8 cellular contexts compared by ENCODE assay signal in the genomic region with DNA sequence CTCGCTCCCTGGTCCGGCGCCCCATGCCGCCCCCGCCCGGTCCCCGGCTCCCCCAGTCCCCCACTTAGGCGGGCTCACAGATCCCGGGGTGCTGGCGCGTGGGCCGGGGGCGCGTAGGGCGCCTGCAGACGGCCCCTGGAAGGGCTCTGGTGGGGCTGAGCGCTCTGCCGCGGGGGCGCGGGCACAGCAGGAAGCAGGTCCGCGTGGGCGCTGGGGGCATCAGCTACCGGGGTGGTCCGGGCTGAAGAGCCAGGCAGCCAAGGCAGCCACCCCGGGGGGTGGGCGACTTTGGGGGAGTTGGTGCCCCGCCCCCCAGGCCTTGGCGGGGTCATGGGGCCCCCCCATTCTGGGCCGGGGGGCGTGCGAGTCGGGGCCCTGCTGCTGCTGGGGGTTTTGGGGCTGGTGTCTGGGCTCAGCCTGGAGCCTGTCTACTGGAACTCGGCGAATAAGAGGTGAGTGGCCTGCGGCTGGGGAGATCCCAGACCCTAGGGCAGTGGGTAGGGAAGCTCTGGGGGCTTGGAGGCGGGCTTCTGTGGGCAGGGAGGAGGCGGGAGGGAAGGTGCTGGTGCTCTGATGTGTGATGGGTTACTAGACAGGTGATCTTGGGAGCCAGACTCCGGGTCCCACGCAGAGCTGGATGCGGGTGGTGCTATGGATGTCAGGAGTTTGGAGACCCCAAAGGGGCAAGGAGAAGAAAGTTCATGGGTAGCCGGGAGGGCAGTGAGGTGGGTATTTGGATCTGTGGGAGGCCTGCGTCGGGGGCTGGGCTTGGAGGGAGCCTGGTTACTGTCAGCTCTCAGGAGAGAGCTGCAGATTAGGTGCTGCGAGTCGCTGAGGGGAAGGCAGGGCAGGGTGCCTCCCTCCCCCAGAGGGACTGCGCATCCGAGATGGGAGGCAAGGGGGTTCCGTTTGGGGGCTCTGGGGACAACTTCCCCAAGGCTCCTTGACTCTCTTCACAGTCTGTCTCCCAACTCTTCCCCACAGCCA. TPM values are rescaled to one million over a fixed set of nuclear protein-coding genes. Genes with fewer than 3 reads are reported as not detected.
A peak's percentile ranks its signal among the peaks of the same experiment; 100 is the strongest.
DNase-seq lines count a peak whose midpoint lies in the region; ATAC-seq, FAIRE-seq and TF ChIP-seq lines count a peak whose summit lies in the region.

No MANE protein-coding gene starts in this region.

- peaks cover 16% of the 10 kb centered on the region for H3K4me1 ChIP-seq in astrocyte (ENCODE audit: insufficient read depth, low read length)
- H3K4me1 ChIP-seq in iPS-20b (ENCODE audit: insufficient read depth, low read length), result peaks cover 12% of the 10 kb centered on the region; the same call in 1 of the 2 replicates

- peaks cover 2% of the 10 kb centered on the region for H3K9me3 Mint-ChIP-seq in astrocyte (ENCODE audit: unreplicated experiment)
- no peaks in the 10 kb centered on the region for H3K9me3 Mint-ChIP-seq in stimulated activated effector memory CD8-positive, alpha-beta T cell treated with anti-CD3 and anti-CD28 coated beads, Interleukin-12 subunit alpha, Interleukin-12 subunit beta, amount 100 ng/mL, for 72 hours

- peak overlapping the region; percentile 81 for H3K4me3 Mint-ChIP-seq in astrocyte (ENCODE audit: unreplicated experiment)
- H3K4me3 Mint-ChIP-seq in stimulated activated effector memory CD8-positive, alpha-beta T cell treated with anti-CD3 and anti-CD28 coated beads, Interleukin-12 subunit alpha, Interleukin-12 subunit beta, amount 100 ng/mL, for 72 hours, result peak overlapping the region; percentile 23

- H3K79me2 ChIP-seq in astrocyte (ENCODE audit: insufficient read depth, low read length), result no peaks in the 10 kb centered on the region

- H3K36me3 Mint-ChIP-seq in astrocyte (ENCODE audit: low read depth, unreplicated experiment), result peaks cover 2% of the 10 kb centered on the region
- peaks cover 25% of the 10 kb centered on the region for H3K36me3 Mint-ChIP-seq in stimulated activated effector memory CD8-positive, alpha-beta T cell treated with anti-CD3 and anti-CD28 coated beads, Interleukin-12 subunit alpha, Interleukin-12 subunit beta, amount 100 ng/mL, for 72 hours

- H3K4me1 Mint-ChIP-seq in astrocyte (ENCODE audit: low read depth, unreplicated experiment), result peaks cover 11% of the 10 kb centered on the region
- H3K4me1 Mint-ChIP-seq in stimulated activated effector memory CD8-positive, alpha-beta T cell treated with anti-CD3 and anti-CD28 coated beads, Interleukin-12 subunit alpha, Interleukin-12 subunit beta, amount 100 ng/mL, for 72 hours, result peaks cover 38% of the 10 kb centered on the region

- H4K20me1 ChIP-seq in astrocyte (ENCODE audit: insufficient read depth, low read length), result peaks cover 4% of the 10 kb centered on the region

- no peaks in the 10 kb centered on the region for H3K36me3 ChIP-seq in astrocyte (ENCODE audit: insufficient read depth, low read length)
- H3K36me3 ChIP-seq in iPS-20b (ENCODE audit: insufficient read depth, low read depth, low read length), result peaks cover 11% of the 10 kb centered on the region; the same call in 1 of the 2 replicates

- no peak for FAIRE-seq in astrocyte (lab: Jason Lieb, UNC)

- peak overlapping the region; percentile 44 for H3K27ac Mint-ChIP-seq in astrocyte (ENCODE audit: unreplicated experiment)
- no peak overlapping the region for H3K27ac Mint-ChIP-seq in stimulated activated effector memory CD8-positive, alpha-beta T cell treated with anti-CD3 and anti-CD28 coated beads, Interleukin-12 subunit alpha, Interleukin-12 subunit beta, amount 100 ng/mL, for 72 hours

- peaks cover 12% of the 10 kb centered on the region for H3K27me3 Mint-ChIP-seq in astrocyte (ENCODE audit: low read depth, unreplicated experiment)

- peak overlapping the region; percentile 47 for H3K4me3 ChIP-seq in astrocyte (ENCODE audit: insufficient read depth, low read depth, low read length)
- H3K4me3 ChIP-seq in iPS-20b (ENCODE audit: low read length), result peak overlapping the region; percentile 79

- H3K9me3 ChIP-seq in astrocyte (ENCODE audit: insufficient read depth, low read depth, low read length) (no peaks in the 10 kb centered on the region), iPS-20b (ENCODE audit: insufficient read depth, low read depth, low read length) (no peaks in the 10 kb centered on the region)

- H3K4me2 ChIP-seq in astrocyte (ENCODE audit: low read length), result peak overlapping the region; percentile 86

- ATAC-seq in stimulated activated effector memory CD8-positive, alpha-beta T cell treated with anti-CD3 and anti-CD28 coated beads, Interleukin-12 subunit alpha, Interleukin-12 subunit beta, amount 100 ng/mL, for 72 hours, result peak; percentile 4
- ATAC-seq in GM21447 (IDR thresholded peaks at IDR 0.05; ENCODE audit: unreplicated experiment), result no peak

- H3K27me3 ChIP-seq in astrocyte (ENCODE audit: insufficient read depth, low read length) (peaks cover 25% of the 10 kb centered on the region), iPS-20b (ENCODE audit: insufficient read depth, low read length) (peaks cover 26% of the 10 kb centered on the region)

- TF ChIP-seq CTCF in astrocyte (IDR thresholded peaks at IDR 0.05; ENCODE audit: insufficient read depth, low read depth, low read length), result no peak

- H2AFZ ChIP-seq in astrocyte (ENCODE audit: low read depth, low read length), result no peak overlapping the region

- peak overlapping the region; percentile 23 for H3K9ac ChIP-seq in astrocyte (ENCODE audit: low read length)
- peak overlapping the region; percentile 38; the same call in 1 of the 2 replicates for H3K9ac ChIP-seq in iPS-20b (ENCODE audit: low read depth, low read length)

- H3K27ac ChIP-seq in astrocyte (ENCODE audit: low read depth, low read length) (no peak overlapping the region), iPS-20b (ENCODE audit: low read length) (no peak overlapping the region)

- peak; percentile 32 for DNase-seq in NCI-H146 (lab: John Stamatoyannopoulos, UW)
- DNase-seq in NCI-H146 treated with DMSO at 0.1 percent for 48 hours (lab: John Stamatoyannopoulos, UW; ENCODE audit: unreplicated experiment), result no peak
- no peak for DNase-seq in astrocyte (ENCODE audit: low read depth)
- DNase-seq in stimulated activated effector memory CD8-positive, alpha-beta T cell treated with anti-CD3 and anti-CD28 coated beads, Interleukin-12 subunit alpha, Interleukin-12 subunit beta, amount 100 ng/mL, for 72 hours (ENCODE audit: low spot score in 2 of 2), result no peak
- DNase-seq in HT-29 (ENCODE audit: low spot score), result no peak
- no peak for DNase-seq in stimulated activated CD4-positive, alpha-beta T cell treated with anti-CD3 and anti-CD28 coated beads, Interleukin-4, amount 100 ng/mL, for 4 hours

RNA-seq across cellular contexts. Expression of a gene that starts 0.6 kb away (rescaled TPM):
- 7.0 and 7.6 TPM in 2 replicates for total RNA-seq in astrocyte
- not detected in 2 replicates for total RNA-seq in HT-29 (2014; rRNA removed; shearing (Covaris generic))

RNA-seq across cellular contexts. Expression of a gene that starts 12.0 kb away (rescaled TPM):
- 0.11 and 0.34 TPM in 2 replicates for total RNA-seq in astrocyte
- 0.21 TPM in 1 of 2 replicates, not detected in the other for total RNA-seq in HT-29 (2014; rRNA removed; shearing (Covaris generic))

RNA-seq across cellular contexts. Expression of a gene that starts 17.3 kb away (rescaled TPM):
- 14.2 and 15.1 TPM in 2 replicates for total RNA-seq in astrocyte
- 18.5 and 23.0 TPM in 2 replicates for total RNA-seq in HT-29 (2014; rRNA removed; shearing (Covaris generic))

RNA-seq across cellular contexts. Expression of a gene that starts 18.3 kb away (rescaled TPM):
- 94.4 and 100 TPM in 2 replicates for total RNA-seq in astrocyte
- 57.1 and 61.0 TPM in 2 replicates for total RNA-seq in HT-29 (2014; rRNA removed; shearing (Covaris generic))

RNA-seq across cellular contexts. Expression of a gene that starts 54.8 kb away (rescaled TPM):
- total RNA-seq in astrocyte, result 0.65 and 0.89 TPM in 2 replicates
- not detected in 2 replicates for total RNA-seq in HT-29 (2014; rRNA removed; shearing (Covaris generic))
